ENCODE assay signal across 1 cellular context in the genomic region with DNA sequence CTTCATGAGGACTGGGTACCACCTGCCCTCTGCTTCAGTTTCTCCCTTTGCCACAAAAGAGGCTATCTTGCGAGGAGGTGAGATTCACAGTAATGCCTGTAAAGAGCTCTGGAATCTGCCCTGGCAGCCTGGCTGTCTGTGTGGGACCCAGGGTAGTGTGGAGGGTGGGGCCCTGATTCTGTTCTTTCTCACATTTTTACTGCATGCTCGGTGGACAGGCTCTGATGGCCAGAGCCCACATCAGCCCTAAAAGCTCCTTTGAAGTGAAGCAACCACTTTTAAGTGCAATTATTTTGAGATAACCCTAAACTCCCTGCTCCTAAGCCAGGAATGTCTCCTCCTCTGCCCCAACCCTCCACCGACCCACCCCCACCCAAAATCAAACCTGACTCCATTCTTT.
TF ChIP-seq lines count a peak whose summit lies in the region.

No MANE protein-coding gene starts in this region.

TF ChIP-seq in H1, 55 proteins besides CTCF, POLR2A, EP300 and RAD21 (continued from another document):
- TF ChIP-seq KDM1A (IDR thresholded peaks at IDR 0.05; ENCODE audit: borderline replicate concordance, low read length) = no peak
- TF ChIP-seq KDM5A (IDR thresholded peaks at IDR 0.05; ENCODE audit: low read length) = no peak
- TF ChIP-seq CEBPB (IDR thresholded peaks at IDR 0.05; ENCODE audit: low read depth, low read length) = no peak
- no peak for TF ChIP-seq TAF7 (optimal IDR thresholded peaks at IDR 0.05; ENCODE audit: borderline replicate concordance, low read depth, low read length)
- TF ChIP-seq BRCA1 (IDR thresholded peaks at IDR 0.05; ENCODE audit: low read depth, low read length) = no peak
- no peak for TF ChIP-seq SIN3A (conservative IDR thresholded peaks at IDR 0.05 in 1 of 2, IDR thresholded peaks at IDR 0.05 in 1 of 2; ENCODE audit: low read depth in 1 of 2, low read length in 2 of 2)
- TF ChIP-seq CREB1 (IDR thresholded peaks at IDR 0.05) = no peak
- TF ChIP-seq CHD2 (IDR thresholded peaks at IDR 0.05; ENCODE audit: low read length) = no peak
- TF ChIP-seq SAP30 (IDR thresholded peaks at IDR 0.05; ENCODE audit: insufficient read depth, insufficient replicate concordance, low read length) = no peak
- no peak for TF ChIP-seq SRF (IDR thresholded peaks at IDR 0.05; ENCODE audit: low read depth, low read length)
- no peak for TF ChIP-seq RFX5 (IDR thresholded peaks at IDR 0.05; ENCODE audit: borderline replicate concordance, low read depth, low read length)
- TF ChIP-seq RNF2 (IDR thresholded peaks at IDR 0.05; ENCODE audit: borderline replicate concordance, low read depth, low read length, missing control alignments, poor library complexity, severe bottlenecking) = no peak
